In genomic region chr16:86408685-86409084, GRCh38 we compare ENCODE assay signal across 17 cellular contexts.
"Had no signal": no experiment of that assay in that cellular context is flagged by ENCODE, and none has a peak within 500 bp of the region (broad histone marks: within the 10 kb centered on the region; RNA-seq: fewer than 3 reads in every experiment).

No MANE protein-coding gene starts in this region.

- H3K27me3 ChIP-seq: hepatocyte had no signal

- H3K9me3 ChIP-seq: suprapubic skin, thyroid gland had no signal

- ATAC-seq: left colon; naive thymus-derived CD4-positive, alpha-beta T cell; sciatic nerve had no signal

- H3K4me3 Mint-ChIP-seq: endodermal cell; naive thymus-derived CD4-positive, alpha-beta T cell; neural crest cell; type B pancreatic cell had no signal

- H3K27ac ChIP-seq: hepatocyte, skin epidermis, suprapubic skin, thyroid gland had no signal

- H2AFZ ChIP-seq: hepatocyte had no signal

- H3K36me3 Mint-ChIP-seq: type B pancreatic cell had no signal

- H3K4me1 Mint-ChIP-seq: naive thymus-derived CD4-positive, alpha-beta T cell had no signal

- H3K27ac Mint-ChIP-seq: endodermal cell; naive thymus-derived CD4-positive, alpha-beta T cell; type B pancreatic cell had no signal

- H3K36me3 ChIP-seq: suprapubic skin, thyroid gland had no signal

- H3K4me2 ChIP-seq: hepatocyte had no signal

- DNase-seq: cerebellar nuclear complex; effector CD4-positive, alpha-beta T cell; endodermal cell; foreskin melanocyte; head of caudate nucleus; left colon; left ventricle myocardium superior; naive thymus-derived CD4-positive, alpha-beta T cell; stimulated activated naive CD4-positive, alpha-beta T cell treated with Interleukin-2 at 50 U/mL for 16 hours; thyroid gland had no signal

- H3K4me3 ChIP-seq: hepatocyte, lung, skin epidermis, suprapubic skin, thyroid gland had no signal

- H3K4me1 ChIP-seq: suprapubic skin, thyroid gland had no signal
